Comparison of ENCODE assay signal across 9 cellular contexts in the genomic region with DNA sequence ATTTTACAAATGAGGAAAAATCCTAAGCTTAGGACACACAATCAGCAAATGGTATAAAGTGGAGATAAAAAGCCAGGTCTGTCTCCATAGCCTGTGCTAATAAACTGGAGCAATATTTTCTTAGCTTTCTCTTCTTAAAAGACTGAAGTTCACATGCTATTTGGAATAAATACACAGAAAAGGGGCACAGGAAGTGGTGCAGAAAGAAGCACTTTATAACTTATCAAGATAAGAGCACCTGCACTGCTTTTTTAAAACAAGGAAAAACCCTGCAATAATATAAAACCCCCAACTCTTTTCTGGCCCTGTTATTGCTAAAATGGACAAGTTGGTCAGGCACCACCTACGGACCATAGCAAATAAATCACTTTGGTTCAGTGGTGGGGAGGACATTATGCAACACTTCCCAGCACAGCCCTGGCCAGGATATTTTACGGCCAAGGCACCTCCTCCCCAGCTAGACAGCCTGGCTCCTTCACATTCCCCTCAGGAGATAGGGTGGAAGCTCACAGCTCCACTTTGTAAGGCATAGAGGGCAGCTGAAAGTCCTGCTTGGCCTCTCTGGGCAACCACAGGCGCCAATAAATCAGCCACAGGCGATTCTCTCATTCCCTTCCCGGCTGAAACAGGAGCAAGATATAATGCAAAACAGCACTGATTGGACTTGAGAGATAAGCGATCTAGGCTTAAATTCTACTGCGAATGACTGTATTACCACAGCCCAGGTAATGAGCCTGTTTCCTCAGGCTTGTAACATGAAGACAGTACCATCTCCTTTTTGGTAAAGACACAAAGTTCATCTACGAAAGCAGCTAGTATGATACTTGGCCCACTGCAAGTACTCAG. TPM values are rescaled to one million over a fixed set of nuclear protein-coding genes. Genes with fewer than 3 reads are reported as not detected.
DNase-seq lines count a peak whose midpoint lies in the region; ATAC-seq, FAIRE-seq and TF ChIP-seq lines count a peak whose summit lies in the region.
"Had no signal": no experiment of that assay in that cellular context is flagged by ENCODE, and none has a peak within 500 bp of the region (broad histone marks: within the 10 kb centered on the region; RNA-seq: fewer than 3 reads in every experiment).

No MANE protein-coding gene starts in this region.

- H3K9me1 ChIP-seq in K562 (ENCODE audit: control insufficient read depth, insufficient read depth, low read length): no peaks in the 10 kb centered on the region

- no TSS peak for BruUV-seq in K562 (replicated peaks; lab: Mats Ljungman, UMichigan)

- no peak for TF ChIP-seq POLR2A in K562 (conservative IDR thresholded peaks at IDR 0.05)

- H3K79me2 ChIP-seq in K562 (ENCODE audit: control insufficient read depth, insufficient read depth, low read length): peaks cover 27% of the 10 kb centered on the region

- H3K4me2 ChIP-seq in K562 (ENCODE audit: insufficient read depth, low read length): peak overlapping the region; percentile 32

- TF ChIP-seq CTCF in K562 (IDR thresholded peaks at IDR 0.05 in 2 of 3, conservative IDR thresholded peaks at IDR 0.05 in 1 of 3; ENCODE audit: insufficient read depth in 2 of 3, low read depth in 1 of 3, low read length in 3 of 3): no peak

- CTCF ChIA-PET in K562 (lab: Yijun Ruan, JAX; ENCODE audit: low intra/inter-chr PET ratio): no interaction called here

- POLR2A ChIA-PET in K562 (lab: Yijun Ruan, JAX): interaction anchor here (1.0 kb wide), 1 partner anchor 135 kb away, joined by 4 read pairs; no protein-coding TSS in a partner anchor

- peak; percentile 64 for FAIRE-seq in K562 (lab: Jason Lieb, UNC)
- FAIRE-seq: colon had no signal

- no peaks in the 10 kb centered on the region for H3K27me3 ChIP-seq in K562 (ENCODE audit: control insufficient read depth in 2 of 2, insufficient read depth in 2 of 2, low read length in 2 of 2)

- no peak overlapping the region for H3K27ac ChIP-seq in K562 (ENCODE audit: extremely low read depth, low read depth, low read length)
- H3K27ac ChIP-seq in substantia nigra (ENCODE audit: low read depth, low read length, poor library complexity, severe bottlenecking): peak overlapping the region; percentile 17

- peak overlapping the region; percentile 8; the same call in 1 of the 2 replicates for H3K4me3 ChIP-seq in K562

- in situ Hi-C loops in K562 (cut with MboI): no loop called here

- H3K9ac ChIP-seq in K562 (ENCODE audit: insufficient read depth in 1 of 2, low read depth in 2 of 2, low read length in 2 of 2): peak overlapping the region in 1 of 2 experiments; percentile 70; a peak in 1 of 4 replicates

- H3K9me3 ChIP-seq in K562 (replicated peaks; ENCODE audit: control insufficient read depth, insufficient read depth, low read depth, low read length): no peaks in the 10 kb centered on the region

- WGBS in K562 (ENCODE audit: insufficient coverage, low coverage, missing lambda C conversion rate): 11% methylated on average over 8 of the region's 8 CpGs

- H4K20me1 ChIP-seq in K562 (replicated peaks; ENCODE audit: control insufficient read depth, insufficient read depth, low read length): no peaks in the 10 kb centered on the region

- TF ChIP-seq EP300 in K562 (IDR thresholded peaks at IDR 0.05; ENCODE audit: low read length): no peak

- TF ChIP-seq RAD21 in K562 (CRISPR knock-in tag; conservative IDR thresholded peaks at IDR 0.05 in 1 of 2, IDR thresholded peaks at IDR 0.05 in 1 of 2): no peak

- intact Hi-C loops in K562 (cut with micrococcal nuclease): no loop called here

- no peaks in the 10 kb centered on the region; the same call in 2 of the 3 replicates for H3K36me3 ChIP-seq in K562 (ENCODE audit: control insufficient read depth, insufficient read depth, low read length)

- H2AFZ ChIP-seq in K562 (ENCODE audit: low read depth, low read length): no peak overlapping the region

- DNase-seq in NCI-H2081 (lab: John Stamatoyannopoulos, UW) (peak; percentile 3 to 47), NCI-H2081 treated with DMSO at 0.1 percent for 48 hours (lab: John Stamatoyannopoulos, UW) (no peak), NCI-H226 (peak; percentile 97), K562 (ENCODE audit: extremely low read depth in 1 of 4, low spot score in 3 of 4) (peak in 1 of 4 experiments; percentile 34), kidney tubule cell (ENCODE audit: low spot score) (peak; percentile 75), substantia nigra (lab: John Stamatoyannopoulos, UW) (peak in 9 of 49 donors; percentile 2 to 33 (median 9))
- no peak for DNase-seq in stimulated activated CD4-positive, alpha-beta T cell treated with anti-CD3 and anti-CD28 coated beads, Interleukin-4, amount 100 ng/mL, for 24 hours

- ATAC-seq in K562 (no peak), GM21723 (IDR thresholded peaks at IDR 0.05; ENCODE audit: unreplicated experiment) (no peak)

- peaks cover 20 to 25% of the 10 kb centered on the region in 2 experiments for H3K4me1 ChIP-seq in K562 (replicated peaks in 1 of 2; ENCODE audit: control insufficient read depth in 2 of 2, insufficient read depth in 2 of 2, low read length in 2 of 2)

RNA-seq across cellular contexts. Expression of a gene that starts 2.1 kb away (rescaled TPM):
- 6.4 and 12.4 TPM in 2 replicates for total RNA-seq in K562 (2011; cell fraction: chromatin; rRNA removed; ENCODE audit: low replicate concordance)
- total RNA-seq in K562 (2011; cell fraction: nucleolus; rRNA removed): 2.8 and 3.9 TPM in 2 replicates
- total RNA-seq in K562 (2011; cell fraction: nucleoplasm; rRNA removed): 6.5 and 8.2 TPM in 2 replicates
- total RNA-seq in K562 (2014; rRNA removed) (1.3 TPM in 2 replicates), K562 (2014; rRNA removed; fragmentation: Illumina TruSeq; extraction: Trizol) (2.5 and 3.3 TPM in 2 replicates), K562 (2015; rRNA removed; fragmentation: Illumina TruSeq; extraction: Trizol) (2.6 and 2.8 TPM in 2 replicates), K562 (2021) (2.5 and 2.6 TPM in 2 replicates)
- polyA plus RNA-seq in K562 (2011; rRNA removed) (3.9 and 5.6 TPM in 2 replicates), K562 (2014; fragmentation: Illumina TruSeq; extraction: Trizol) (1.7 and 2.3 TPM in 2 replicates), K562 (2014; fragmentation: Nextera tagmentation; extraction: Ambion mirVana) (under 1 TPM; 0.61 to 0.92 TPM), K562 (2014; rRNA removed) (0.99 and 2.1 TPM in 2 replicates)
- 1.6 and 2.6 TPM in 2 replicates for polyA plus RNA-seq in K562 (2011; cell fraction: cytosol; rRNA removed)
- 7.0 and 8.0 TPM in 2 replicates for polyA plus RNA-seq in K562 (2011; cell fraction: nucleus; rRNA removed)
- 1.3 and 2.5 TPM in 2 replicates for polyA plus RNA-seq in K562 (2012)
- polyA minus RNA-seq in K562 (2011; rRNA and poly(A)+ RNA removed): 6.0 and 6.6 TPM in 2 replicates
- polyA minus RNA-seq in K562 (2011; cell fraction: cytosol; rRNA and poly(A)+ RNA removed): 2.8 and 3.7 TPM in 2 replicates
- polyA minus RNA-seq in K562 (2011; cell fraction: nucleus; rRNA and poly(A)+ RNA removed): 4.7 and 6.7 TPM in 2 replicates

RNA-seq across cellular contexts. Expression of a gene that starts 3.0 kb away (rescaled TPM):
- 7.3 and 17.6 TPM in 2 replicates for total RNA-seq in K562 (2011; cell fraction: chromatin; rRNA removed; ENCODE audit: low replicate concordance)
- 5.0 and 5.1 TPM in 2 replicates for total RNA-seq in K562 (2011; cell fraction: nucleolus; rRNA removed)
- total RNA-seq in K562 (2011; cell fraction: nucleoplasm; rRNA removed): 7.1 and 7.3 TPM in 2 replicates
- total RNA-seq in K562 (2014; rRNA removed) (4.9 and 5.3 TPM in 2 replicates), K562 (2014; rRNA removed; fragmentation: Illumina TruSeq; extraction: Trizol) (9.9 and 10.1 TPM in 2 replicates), K562 (2015; rRNA removed; fragmentation: Illumina TruSeq; extraction: Trizol) (11.6 and 12.2 TPM in 2 replicates), K562 (2021) (8.1 and 9.4 TPM in 2 replicates)
- polyA plus RNA-seq in K562 (2011; rRNA removed) (16.5 and 17.7 TPM in 2 replicates), K562 (2014; fragmentation: Illumina TruSeq; extraction: Trizol) (7.2 and 8.1 TPM in 2 replicates), K562 (2014; fragmentation: Nextera tagmentation; extraction: Ambion mirVana) (1 to 10 TPM; 2.3 to 2.7 TPM), K562 (2014; rRNA removed) (9.0 and 10.3 TPM in 2 replicates)
- polyA plus RNA-seq in K562 (2011; cell fraction: cytosol; rRNA removed): 4.7 and 10.0 TPM in 2 replicates
- 14.6 and 23.1 TPM in 2 replicates for polyA plus RNA-seq in K562 (2011; cell fraction: nucleus; rRNA removed)
- polyA plus RNA-seq in K562 (2012): 8.0 and 12.8 TPM in 2 replicates
- 10.6 and 13.3 TPM in 2 replicates for polyA minus RNA-seq in K562 (2011; rRNA and poly(A)+ RNA removed)
- polyA minus RNA-seq in K562 (2011; cell fraction: cytosol; rRNA and poly(A)+ RNA removed): 6.1 and 7.3 TPM in 2 replicates
- 5.9 and 10.3 TPM in 2 replicates for polyA minus RNA-seq in K562 (2011; cell fraction: nucleus; rRNA and poly(A)+ RNA removed)

RNA-seq across cellular contexts. Expression of a gene that starts 36.2 kb away (rescaled TPM):
- 0.25 and 1.1 TPM in 2 replicates for total RNA-seq in K562 (2011; cell fraction: chromatin; rRNA removed; ENCODE audit: low replicate concordance)
- total RNA-seq in K562 (2011; cell fraction: nucleolus; rRNA removed): 0.13 and 0.17 TPM in 2 replicates
- 0.73 and 1.3 TPM in 2 replicates for total RNA-seq in K562 (2011; cell fraction: nucleoplasm; rRNA removed)
- total RNA-seq in K562 (2014; rRNA removed): 0.41 and 0.50 TPM in 2 replicates
- 0.61 and 0.76 TPM in 2 replicates for total RNA-seq in K562 (2014; rRNA removed; fragmentation: Illumina TruSeq; extraction: Trizol)
- 0.75 and 0.94 TPM in 2 replicates for total RNA-seq in K562 (2015; rRNA removed; fragmentation: Illumina TruSeq; extraction: Trizol)
- 0.35 and 0.40 TPM in 2 replicates for total RNA-seq in K562 (2021)
- 0.12 and 0.24 TPM in 2 replicates for polyA plus RNA-seq in K562 (2011; rRNA removed)
- 0.07 TPM in 2 replicates for polyA plus RNA-seq in K562 (2011; cell fraction: cytosol; rRNA removed)
- polyA plus RNA-seq in K562 (2011; cell fraction: nucleus; rRNA removed): 0.06 and 0.11 TPM in 2 replicates
- 0.30 and 0.50 TPM in 2 replicates for polyA plus RNA-seq in K562 (2012)
- 0.32 and 0.34 TPM in 2 replicates for polyA plus RNA-seq in K562 (2014; fragmentation: Illumina TruSeq; extraction: Trizol)
- under 1 TPM; 0.06 to 0.07 TPM for polyA plus RNA-seq in K562 (2014; fragmentation: Nextera tagmentation; extraction: Ambion mirVana)
- 0.11 and 0.40 TPM in 2 replicates for polyA plus RNA-seq in K562 (2014; rRNA removed)
- polyA minus RNA-seq in K562 (2011; rRNA and poly(A)+ RNA removed): 0.48 and 0.63 TPM in 2 replicates
- polyA minus RNA-seq in K562 (2011; cell fraction: cytosol; rRNA and poly(A)+ RNA removed): 0.48 TPM in 1 of 2 replicates, not detected in the other
- polyA minus RNA-seq in K562 (2011; cell fraction: nucleus; rRNA and poly(A)+ RNA removed): 0.27 and 0.78 TPM in 2 replicates

RNA-seq across cellular contexts. Expression of a gene that starts 39.0 kb away (rescaled TPM):
- total RNA-seq in K562 (2011; cell fraction: chromatin; rRNA removed; ENCODE audit: low replicate concordance): not detected in 2 replicates
- total RNA-seq in K562 (2011; cell fraction: nucleolus; rRNA removed): not detected in 2 replicates
- not detected in 2 replicates for total RNA-seq in K562 (2011; cell fraction: nucleoplasm; rRNA removed)
- total RNA-seq in K562 (2014; rRNA removed): not detected in 2 replicates
- total RNA-seq in K562 (2014; rRNA removed; fragmentation: Illumina TruSeq; extraction: Trizol): not detected in 2 replicates
- total RNA-seq in K562 (2015; rRNA removed; fragmentation: Illumina TruSeq; extraction: Trizol): not detected in 2 replicates
- total RNA-seq in K562 (2021): 0.16 TPM in 1 of 2 replicates, not detected in the other
- polyA plus RNA-seq in K562 (2011; rRNA removed): not detected in 2 replicates
- polyA plus RNA-seq in K562 (2011; cell fraction: cytosol; rRNA removed): not detected in 2 replicates
- not detected in 2 replicates for polyA plus RNA-seq in K562 (2011; cell fraction: nucleus; rRNA removed)
- not detected in 2 replicates for polyA plus RNA-seq in K562 (2012)
- not detected in 2 replicates for polyA plus RNA-seq in K562 (2014; fragmentation: Illumina TruSeq; extraction: Trizol)
- not detected for polyA plus RNA-seq in K562 (2014; fragmentation: Nextera tagmentation; extraction: Ambion mirVana)
- polyA plus RNA-seq in K562 (2014; rRNA removed): not detected in 2 replicates
- polyA minus RNA-seq in K562 (2011; rRNA and poly(A)+ RNA removed): not detected in 2 replicates
- not detected in 2 replicates for polyA minus RNA-seq in K562 (2011; cell fraction: cytosol; rRNA and poly(A)+ RNA removed)
- not detected in 2 replicates for polyA minus RNA-seq in K562 (2011; cell fraction: nucleus; rRNA and poly(A)+ RNA removed)

RNA-seq across cellular contexts. Expression of a gene that starts 48.2 kb away (rescaled TPM):
- total RNA-seq in K562 (2011; cell fraction: chromatin; rRNA removed; ENCODE audit: low replicate concordance): not detected in 2 replicates
- not detected in 2 replicates for total RNA-seq in K562 (2011; cell fraction: nucleolus; rRNA removed)
- total RNA-seq in K562 (2011; cell fraction: nucleoplasm; rRNA removed): not detected in 2 replicates
- total RNA-seq in K562 (2014; rRNA removed): not detected in 2 replicates
- total RNA-seq in K562 (2014; rRNA removed; fragmentation: Illumina TruSeq; extraction: Trizol): not detected in 2 replicates
- 0.29 TPM in 1 of 2 replicates, not detected in the other for total RNA-seq in K562 (2015; rRNA removed; fragmentation: Illumina TruSeq; extraction: Trizol)
- not detected in 2 replicates for total RNA-seq in K562 (2021)
- not detected in 2 replicates for polyA plus RNA-seq in K562 (2011; rRNA removed)
- not detected in 2 replicates for polyA plus RNA-seq in K562 (2011; cell fraction: cytosol; rRNA removed)
- polyA plus RNA-seq in K562 (2011; cell fraction: nucleus; rRNA removed): not detected in 2 replicates
- polyA plus RNA-seq in K562 (2012): not detected in 2 replicates
- not detected in 2 replicates for polyA plus RNA-seq in K562 (2014; fragmentation: Illumina TruSeq; extraction: Trizol)
- polyA plus RNA-seq in K562 (2014; fragmentation: Nextera tagmentation; extraction: Ambion mirVana): not detected
- polyA plus RNA-seq in K562 (2014; rRNA removed): not detected in 2 replicates
- polyA minus RNA-seq in K562 (2011; rRNA and poly(A)+ RNA removed): not detected in 2 replicates
- polyA minus RNA-seq in K562 (2011; cell fraction: cytosol; rRNA and poly(A)+ RNA removed): not detected in 2 replicates
- not detected in 2 replicates for polyA minus RNA-seq in K562 (2011; cell fraction: nucleus; rRNA and poly(A)+ RNA removed)

Comparison
In these comparisons a context has a peak if more than half of its experiments do, and no peak if none do; other contexts are left out.
1. DNase-seq: peak in NCI-H2081 (2 of 2), NCI-H226 (single experiment) and kidney tubule cell (single experiment); none in NCI-H2081 treated with DMSO at 0.1 percent for 48 hours (single experiment) and stimulated activated CD4-positive, alpha-beta T cell treated with anti-CD3 and anti-CD28 coated beads, Interleukin-4, amount 100 ng/mL, for 24 hours (single experiment).